ENCODE assay signal across 19 cellular contexts in genomic region chr1:9472386-9473031, GRCh38.
A peak's percentile ranks its signal among the peaks of the same experiment; 100 is the strongest.
DNase-seq lines count a peak whose midpoint lies in the region; ATAC-seq and TF ChIP-seq lines count a peak whose summit lies in the region.
"Had no signal": no experiment of that assay in that cellular context is flagged by ENCODE, and none has a peak within 500 bp of the region (broad histone marks: within the 10 kb centered on the region; RNA-seq: fewer than 3 reads in every experiment).

No MANE protein-coding gene starts in this region.

- no peaks in the 10 kb centered on the region for H3K27me3 ChIP-seq in esophagus (ENCODE audit: control insufficient read depth in 1 of 2, insufficient read depth in 2 of 2, low read length in 2 of 2)
- H3K27me3 ChIP-seq: right lobe of liver had no signal

- WGBS in esophagus, 2 donors: 36 to 51% methylated on average over 13 of the region's 13 CpGs

- CTCF ChIA-PET in activated naive CD4-positive, alpha-beta T cell treated with anti-CD3 and anti-CD28 coated beads for 36 hours (lab: Charles Lee): interaction anchor here (1.8 kb wide), 1 partner anchor 18 kb away, joined by 4 read pairs; no protein-coding TSS in a partner anchor

- peak overlapping the region; percentile 47 to 88 for H3K27ac ChIP-seq in esophagus (ENCODE audit: low read depth in 2 of 2, low read length in 1 of 2)
- H3K27ac ChIP-seq: HL-60, lower lobe of right lung, right lobe of liver, upper lobe of right lung had no signal

- H3K36me3 ChIP-seq in esophagus (ENCODE audit: control insufficient read depth in 2 of 2, insufficient read depth in 2 of 2, low read length in 1 of 2): no peaks in the 10 kb centered on the region
- H3K36me3 ChIP-seq: lower lobe of right lung, right lobe of liver, upper lobe of right lung had no signal

- no peaks in the 10 kb centered on the region for H3K4me1 Mint-ChIP-seq in activated naive CD4-positive, alpha-beta T cell treated with anti-CD3 and anti-CD28 coated beads for 36 hours (ENCODE audit: low read depth)
- H3K4me1 Mint-ChIP-seq: activated CD4-positive, alpha-beta T cell treated with anti-CD3 and anti-CD28 coated beads, Interleukin-2, amount 10 ng/mL, durations not matched to agents 7 days and 5 days had no signal

- no peak for TF ChIP-seq CTCF in foreskin fibroblast (IDR thresholded peaks at IDR 0.05; ENCODE audit: low read depth, low read length)

- no peaks in the 10 kb centered on the region for H3K9me3 ChIP-seq in esophagus (ENCODE audit: control insufficient read depth in 2 of 2, insufficient read depth in 1 of 2, low read depth in 1 of 2, low read length in 1 of 2)
- H3K9me3 ChIP-seq: Caco-2, lower lobe of right lung, right lobe of liver, upper lobe of right lung had no signal

- no peak overlapping the region for H3K27ac Mint-ChIP-seq in activated naive CD4-positive, alpha-beta T cell treated with anti-CD3 and anti-CD28 coated beads for 36 hours
- H3K27ac Mint-ChIP-seq: activated CD4-positive, alpha-beta T cell treated with anti-CD3 and anti-CD28 coated beads, Interleukin-2, amount 10 ng/mL, durations not matched to agents 7 days and 5 days; activated T-cell treated with anti-CD3 and anti-CD28 coated beads, Interleukin-2, amount 50 U/mL, for 72 hours; dendritic cell treated with granulocyte-macrophage colony-stimulating factor and Interleukin-4, amounts not matched to agents 40 ng/mL and 50 ng/mL, for 4 days had no signal

- no peak overlapping the region for H3K4me3 Mint-ChIP-seq in activated naive CD4-positive, alpha-beta T cell treated with anti-CD3 and anti-CD28 coated beads for 36 hours
- H3K4me3 Mint-ChIP-seq: activated CD4-positive, alpha-beta T cell treated with anti-CD3 and anti-CD28 coated beads, Interleukin-2, amount 10 ng/mL, durations not matched to agents 7 days and 5 days; activated T-cell treated with anti-CD3 and anti-CD28 coated beads, Interleukin-2, amount 50 U/mL, for 72 hours; dendritic cell treated with granulocyte-macrophage colony-stimulating factor and Interleukin-4, amounts not matched to agents 40 ng/mL and 50 ng/mL, for 4 days had no signal

- ATAC-seq in left ventricle myocardium superior (no peak), Right ventricle myocardium inferior (no peak), sciatic nerve (peak; percentile 14), GM21360 (IDR thresholded peaks at IDR 0.05; ENCODE audit: unreplicated experiment) (no peak)

- no peaks in the 10 kb centered on the region for H3K27me3 Mint-ChIP-seq in activated naive CD4-positive, alpha-beta T cell treated with anti-CD3 and anti-CD28 coated beads for 36 hours (ENCODE audit: low read depth)

- intact Hi-C loops in left ventricle myocardium superior (cut with micrococcal nuclease): no loop called here
- intact Hi-C loops in Right ventricle myocardium inferior (cut with DNase I): no loop called here
- intact Hi-C loops in sciatic nerve (cut with DNase I): no loop called here
- intact Hi-C loops in activated naive CD4-positive, alpha-beta T cell treated with anti-CD3 and anti-CD28 coated beads for 36 hours (cut with micrococcal nuclease): no loop called here

- H3K4me3 ChIP-seq in esophagus (ENCODE audit: low read depth in 1 of 2, low read length in 2 of 2): no peak overlapping the region
- H3K4me3 ChIP-seq in foreskin fibroblast (ENCODE audit: low read depth in 1 of 2, low read length in 2 of 2): no peak overlapping the region
- H3K4me3 ChIP-seq: lower lobe of right lung, right lobe of liver, upper lobe of right lung had no signal

- H3K4me1 ChIP-seq in esophagus (ENCODE audit: control insufficient read depth in 2 of 2, insufficient read depth in 2 of 2, low read length in 1 of 2): peaks cover 4 to 5% of the 10 kb centered on the region in 2 donors
- H3K4me1 ChIP-seq: Caco-2, lower lobe of right lung, right lobe of liver, upper lobe of right lung had no signal

- no peaks in the 10 kb centered on the region for H3K9me3 Mint-ChIP-seq in activated naive CD4-positive, alpha-beta T cell treated with anti-CD3 and anti-CD28 coated beads for 36 hours
- H3K9me3 Mint-ChIP-seq: activated CD4-positive, alpha-beta T cell treated with anti-CD3 and anti-CD28 coated beads, Interleukin-2, amount 10 ng/mL, durations not matched to agents 7 days and 5 days; activated T-cell treated with anti-CD3 and anti-CD28 coated beads, Interleukin-2, amount 50 U/mL, for 72 hours; dendritic cell treated with granulocyte-macrophage colony-stimulating factor and Interleukin-4, amounts not matched to agents 40 ng/mL and 50 ng/mL, for 4 days had no signal

- DNase-seq in left ventricle myocardium superior: peak; percentile 50
- DNase-seq in Right ventricle myocardium inferior (ENCODE audit: missing footprints): no peak
- DNase-seq in sciatic nerve (ENCODE audit: low spot score): no peak
- DNase-seq in DMS114 treated with DMSO at 0.1 percent for 48 hours (lab: John Stamatoyannopoulos, UW; ENCODE audit: unreplicated experiment): no peak
- DNase-seq in foreskin fibroblast: no peak
- DNase-seq in activated naive CD4-positive, alpha-beta T cell treated with anti-CD3 and anti-CD28 coated beads for 36 hours: no peak
- DNase-seq: activated CD4-positive, alpha-beta T cell treated with anti-CD3 and anti-CD28 coated beads, Interleukin-2, amount 10 ng/mL, durations not matched to agents 7 days and 5 days; activated naive CD4-positive, alpha-beta T cell treated with anti-CD3 and anti-CD28 coated beads, Interleukin-2, amount 50 U/mL, for 16 hours; right lobe of liver; RPMI8226; T-helper 9 cell; upper lobe of right lung had no signal

- no peaks in the 10 kb centered on the region for H3K36me3 Mint-ChIP-seq in activated naive CD4-positive, alpha-beta T cell treated with anti-CD3 and anti-CD28 coated beads for 36 hours (ENCODE audit: low read depth)
